17 cellular contexts compared by ENCODE assay signal in the genomic region with DNA sequence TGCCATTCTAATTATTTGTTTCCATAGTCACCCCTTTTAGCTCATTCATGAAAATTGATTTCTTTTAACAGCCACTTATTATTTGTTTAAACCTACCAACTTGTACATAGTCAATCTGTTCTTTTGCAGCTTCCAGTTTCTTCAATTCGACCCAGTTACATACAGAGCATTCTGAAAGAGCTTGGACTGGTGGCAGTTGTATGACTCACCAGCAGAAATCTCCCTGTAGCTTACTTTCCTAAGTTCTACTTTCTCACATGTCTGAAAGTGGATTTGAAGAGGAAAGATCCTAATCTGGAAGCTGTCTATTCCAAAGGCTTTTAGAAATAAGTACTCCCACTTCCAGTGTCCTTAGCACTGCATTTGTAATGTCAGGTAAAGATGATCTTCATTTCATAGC.
DNase-seq lines count a peak whose midpoint lies in the region; ATAC-seq and TF ChIP-seq lines count a peak whose summit lies in the region.
"Had no signal": no experiment of that assay in that cellular context is flagged by ENCODE, and none has a peak within 500 bp of the region (broad histone marks: within the 10 kb centered on the region; RNA-seq: fewer than 3 reads in every experiment).

No MANE protein-coding gene starts in this region.

- no peak overlapping the region for H3K4me3 Mint-ChIP-seq in activated naive CD4-positive, alpha-beta T cell treated with anti-CD3 and anti-CD28 coated beads for 36 hours
- H3K4me3 Mint-ChIP-seq: activated CD8-positive, alpha-beta T cell treated with anti-CD3 and anti-CD28 coated beads, Interleukin-2, amount 10 ng/mL, durations not matched to agents 7 days and 5 days; CD4-positive, alpha-beta memory T cell; H9 had no signal

- no peak overlapping the region for H3K27ac Mint-ChIP-seq in activated naive CD4-positive, alpha-beta T cell treated with anti-CD3 and anti-CD28 coated beads for 36 hours
- H3K27ac Mint-ChIP-seq: activated CD8-positive, alpha-beta T cell treated with anti-CD3 and anti-CD28 coated beads, Interleukin-2, amount 10 ng/mL, durations not matched to agents 7 days and 5 days; CD4-positive, alpha-beta memory T cell; H9 had no signal

- intact Hi-C loops in activated naive CD4-positive, alpha-beta T cell treated with anti-CD3 and anti-CD28 coated beads for 36 hours (cut with micrococcal nuclease), result no loop called here

- no peaks in the 10 kb centered on the region for H3K27me3 ChIP-seq in smooth muscle cell (ENCODE audit: low read depth)
- H3K27me3 ChIP-seq: tibial nerve had no signal

- no peaks in the 10 kb centered on the region for H3F3A ChIP-seq in smooth muscle cell (ENCODE audit: low read depth)

- no peaks in the 10 kb centered on the region for H4K20me1 ChIP-seq in smooth muscle cell (ENCODE audit: low read depth)

- ATAC-seq in GM18867 (IDR thresholded peaks at IDR 0.05; ENCODE audit: unreplicated experiment), result no peak
- no peak for ATAC-seq in HG03175 (IDR thresholded peaks at IDR 0.05; ENCODE audit: unreplicated experiment)
- ATAC-seq: activated CD8-positive, alpha-beta T cell treated with anti-CD3 and anti-CD28 coated beads, Interleukin-2, amount 10 ng/mL, durations not matched to agents 7 days and 5 days; PC-3 had no signal

- H3K9ac ChIP-seq in smooth muscle cell (ENCODE audit: low read depth), result no peak overlapping the region

- no peaks in the 10 kb centered on the region for H3K36me3 Mint-ChIP-seq in activated naive CD4-positive, alpha-beta T cell treated with anti-CD3 and anti-CD28 coated beads for 36 hours (ENCODE audit: low read depth)
- H3K36me3 Mint-ChIP-seq: CD4-positive, alpha-beta memory T cell had no signal

- H3K4me1 Mint-ChIP-seq in activated naive CD4-positive, alpha-beta T cell treated with anti-CD3 and anti-CD28 coated beads for 36 hours (ENCODE audit: low read depth), result no peaks in the 10 kb centered on the region
- H3K4me1 Mint-ChIP-seq: CD4-positive, alpha-beta memory T cell; H9 had no signal

- no peak overlapping the region for H2AFZ ChIP-seq in smooth muscle cell (ENCODE audit: low read depth)

- no peaks in the 10 kb centered on the region for H3K79me2 ChIP-seq in smooth muscle cell (ENCODE audit: low read depth)

- no peaks in the 10 kb centered on the region for H3K36me3 ChIP-seq in smooth muscle cell (ENCODE audit: low read depth)
- H3K36me3 ChIP-seq: tibial nerve had no signal

- peaks cover 5% of the 10 kb centered on the region for H3K4me1 ChIP-seq in smooth muscle cell (ENCODE audit: low read depth)
- H3K4me1 ChIP-seq: tibial nerve had no signal

- peak overlapping the region; percentile 44 for H3K4me2 ChIP-seq in smooth muscle cell

- CTCF ChIA-PET in activated naive CD4-positive, alpha-beta T cell treated with anti-CD3 and anti-CD28 coated beads for 36 hours (lab: Charles Lee), result no interaction called here

- H3K4me3 ChIP-seq in fibroblast of pulmonary artery (replicated peaks; ENCODE audit: low read depth, low read length) (no peak overlapping the region), smooth muscle cell (no peak overlapping the region)
- H3K4me3 ChIP-seq: tibial nerve had no signal

- no peaks in the 10 kb centered on the region for H3K9me3 ChIP-seq in smooth muscle cell (replicated peaks; ENCODE audit: low read depth)

- DNase-seq in HCEC 1CT (peak; percentile 66), amniotic epithelial cell (ENCODE audit: low read depth) (peak; percentile 81), fibroblast of pulmonary artery (ENCODE audit: low read depth) (peak; percentile 54), smooth muscle cell (lab: John Stamatoyannopoulos, UW; ENCODE audit: unreplicated experiment) (no peak)
- no peak for DNase-seq in activated naive CD4-positive, alpha-beta T cell treated with anti-CD3 and anti-CD28 coated beads for 36 hours
- DNase-seq: activated CD8-positive, alpha-beta T cell treated with anti-CD3 and anti-CD28 coated beads, Interleukin-2, amount 10 ng/mL, durations not matched to agents 7 days and 5 days; CD4-positive, alpha-beta memory T cell; effector memory CD4-positive, alpha-beta T cell; H9; kidney; NCI-H2029 treated with DMSO at 0.1 percent for 48 hours; NCI-H524 treated with DMSO at 0.1 percent for 48 hours; PC-3; stimulated activated CD4-positive, alpha-beta T cell treated with anti-CD3 and anti-CD28 coated beads, Interleukin-4, amount 100 ng/mL, for 24 hours had no signal

- no peak for TF ChIP-seq CTCF in fibroblast of pulmonary artery (IDR thresholded peaks at IDR 0.05; ENCODE audit: low read length, missing control alignments)
- no peak for TF ChIP-seq CTCF in smooth muscle cell (IDR thresholded peaks at IDR 0.05; ENCODE audit: borderline replicate concordance, insufficient read depth, poor library complexity, severe bottlenecking)

- peak overlapping the region; percentile 15 for H3K27ac ChIP-seq in smooth muscle cell (ENCODE audit: low read depth)
- H3K27ac ChIP-seq: tibial nerve had no signal

- H3K27me3 Mint-ChIP-seq in activated naive CD4-positive, alpha-beta T cell treated with anti-CD3 and anti-CD28 coated beads for 36 hours (ENCODE audit: low read depth), result no peaks in the 10 kb centered on the region
- H3K27me3 Mint-ChIP-seq: CD4-positive, alpha-beta memory T cell had no signal

- 4% methylated on average over 1 of the region's 1 CpG for WGBS in smooth muscle cell (ENCODE audit: low lambda C conversion rate)

- peaks cover 8% of the 10 kb centered on the region for H3K9me3 Mint-ChIP-seq in activated naive CD4-positive, alpha-beta T cell treated with anti-CD3 and anti-CD28 coated beads for 36 hours

Comparison
In these comparisons a context has a peak if more than half of its experiments do, and no peak if none do; other contexts are left out.
1. DNase-seq: peak in HCEC 1CT (single experiment), amniotic epithelial cell (single experiment) and fibroblast of pulmonary artery (single experiment); none in smooth muscle cell (single experiment) and activated naive CD4-positive, alpha-beta T cell treated with anti-CD3 and anti-CD28 coated beads for 36 hours (single experiment).